ENCODE assay signal across 8 cellular contexts in genomic region chr3:12840148-12840547, GRCh38. TPM values are rescaled to one million over a fixed set of nuclear protein-coding genes. Genes with fewer than 3 reads are reported as not detected.
DNase-seq lines count a peak whose midpoint lies in the region; ATAC-seq, FAIRE-seq and TF ChIP-seq lines count a peak whose summit lies in the region.
"Not testable (repeated sequence)": the region's sequence is repeated elsewhere in the genome, so short reads cannot be mapped to it uniquely, and the experiment has no call there.

No MANE protein-coding gene starts in this region.

- not testable (repeated sequence) for ATAC-seq in activated naive CD4-positive, alpha-beta T cell treated with anti-CD3 and anti-CD28 coated beads, Interleukin-2, amount 50 U/mL, for 72 hours; natural killer cell; stimulated activated effector memory CD8-positive, alpha-beta T cell treated with anti-CD3 and anti-CD28 coated beads, Interleukin-12 subunit alpha, Interleukin-12 subunit beta, amount 100 ng/mL, for 72 hours

- H3K4me3 Mint-ChIP-seq in natural killer cell, result peak overlapping the region; percentile 94
- H3K4me3 Mint-ChIP-seq in stimulated activated effector memory CD8-positive, alpha-beta T cell treated with anti-CD3 and anti-CD28 coated beads, Interleukin-12 subunit alpha, Interleukin-12 subunit beta, amount 100 ng/mL, for 72 hours, result peak overlapping the region; percentile 94

- H2BK120ac ChIP-seq in H1 (replicated peaks; ENCODE audit: low read depth, low read length), result not testable (repeated sequence)

- peaks cover 12% of the 10 kb centered on the region for H3K79me1 ChIP-seq in H1 (ENCODE audit: low read depth, low read length)

- H3K4ac ChIP-seq in H1 (replicated peaks; ENCODE audit: insufficient read length, low read depth, low read length), result not testable (repeated sequence)

- not testable (repeated sequence) for H3K4me1 ChIP-seq in HEK293 (ENCODE audit: control insufficient read depth, insufficient read depth, low read length); iPS-15b (ENCODE audit: control insufficient read depth, insufficient read depth, low read length)
- peaks cover 5 to 17% (median 11%) of the 10 kb centered on the region in 4 experiments for H3K4me1 ChIP-seq in H1 (replicated peaks in 1 of 4; ENCODE audit: control insufficient read depth in 3 of 4, insufficient read depth in 4 of 4, low read length in 3 of 4)

- not testable (repeated sequence) for H3K56ac ChIP-seq in H1 (replicated peaks; ENCODE audit: insufficient read length, low read depth, low read length)

- FAIRE-seq in H1 (lab: Jason Lieb, UNC), result not testable (repeated sequence)

- H3K9ac ChIP-seq in SK-N-MC (ENCODE audit: insufficient read length), result peak overlapping the region; percentile 99
- peak overlapping the region; percentile 93 to 99 (median 98) for H3K9ac ChIP-seq in H1 (replicated peaks in 1 of 4; ENCODE audit: extremely low read depth in 1 of 4, low read depth in 3 of 4, low read length in 3 of 4)
- H3K9ac ChIP-seq in iPS-15b (ENCODE audit: low read depth, low read length), result peak overlapping the region; percentile 100

- CTCF ChIA-PET in AG04450 (lab: Charles Lee) (interaction anchor here (0.7 to 1.8 kb wide), 4 partner anchors 10 to 179 kb away, joined by 3 to 5 read pairs (median 4); no protein-coding TSS in a partner anchor), HEK293 (lab: Yijun Ruan, JAX) (interaction anchor here (0.6 to 3.8 kb wide), 3 partner anchors 31 to 81 kb away, joined by 3 to 19 read pairs (median 3); no protein-coding TSS in a partner anchor), H1 (lab: Charles Lee; ENCODE audit: partially characterized antibody) (interaction anchor here (1.0 to 4.3 kb wide), 5 partner anchors 7 to 135 kb away, joined by 3 to 23 read pairs (median 7); no protein-coding TSS in a partner anchor)

- not testable (repeated sequence) for H3K14ac ChIP-seq in H1 (ENCODE audit: insufficient read length)

- H3K27ac Mint-ChIP-seq in activated naive CD4-positive, alpha-beta T cell treated with anti-CD3 and anti-CD28 coated beads, Interleukin-2, amount 50 U/mL, for 72 hours, result peak overlapping the region; percentile 100
- peak overlapping the region; percentile 97 to 99 for H3K27ac Mint-ChIP-seq in natural killer cell
- H3K27ac Mint-ChIP-seq in stimulated activated effector memory CD8-positive, alpha-beta T cell treated with anti-CD3 and anti-CD28 coated beads, Interleukin-12 subunit alpha, Interleukin-12 subunit beta, amount 100 ng/mL, for 72 hours, result peak overlapping the region; percentile 100

- peaks cover 17 to 59% of the 10 kb centered on the region in 2 experiments for H3K36me3 ChIP-seq in HEK293 (ENCODE audit: control insufficient read depth in 2 of 2, insufficient read depth in 1 of 2, low read length in 2 of 2)
- peaks cover 55% of the 10 kb centered on the region for H3K36me3 ChIP-seq in SK-N-MC (ENCODE audit: insufficient read depth, low read length)
- H3K36me3 ChIP-seq in H1 (ENCODE audit: control insufficient read depth in 2 of 4, insufficient read depth in 4 of 4, low read length in 3 of 4), result peaks cover 45 to 55% (median 52%) of the 10 kb centered on the region in 4 experiments
- H3K36me3 ChIP-seq in iPS-15b (ENCODE audit: control insufficient read depth, insufficient read depth, low read length), result peaks cover 49% of the 10 kb centered on the region

- TF ChIP-seq CTCF in AG04450 (IDR thresholded peaks at IDR 0.05; ENCODE audit: low read depth, low read length); HEK293 (tag by site-specific recombination; IDR thresholded peaks at IDR 0.05); H1 (IDR thresholded peaks at IDR 0.05; ENCODE audit: control extremely low read depth in 1 of 3, insufficient read depth in 1 of 3, low read depth in 1 of 3, low read length in 3 of 3); natural killer cell (IDR thresholded peaks at IDR 0.05): not testable (repeated sequence)

- H4K5ac ChIP-seq in H1 (ENCODE audit: insufficient read length, low read depth, low read length), result not testable (repeated sequence)

- not testable (repeated sequence) for H3K27me3 Mint-ChIP-seq in natural killer cell (ENCODE audit: low read depth in 2 of 2)

- H2AK5ac ChIP-seq in H1 (ENCODE audit: low read depth, low read length), result not testable (repeated sequence)

- peaks cover 28 to 42% of the 10 kb centered on the region in 2 experiments for H4K20me1 ChIP-seq in H1 (replicated peaks in 1 of 2; ENCODE audit: control insufficient read depth in 1 of 2, insufficient read depth in 2 of 2, low read length in 2 of 2)

- H2BK15ac ChIP-seq in H1 (ENCODE audit: low read length), result not testable (repeated sequence)

- WGBS in H1 (ENCODE audit: extremely low coverage in 1 of 2, insufficient coverage in 1 of 2, insufficient read length in 1 of 2, insufficient replicate concordance in 2 of 2, low coverage in 1 of 2, low lambda C conversion rate in 2 of 2, missing lambda C conversion rate in 1 of 2), 2 experiments, result 65% methylated on average over 10 of the region's 10 CpGs; no CpG with 5 or more reads in 1 of the 2 experiments

- H3K23me2 ChIP-seq in H1 (ENCODE audit: low read depth, low read length), result peaks cover 10% of the 10 kb centered on the region

- POLR2A ChIA-PET in AG04450 (lab: Yijun Ruan, JAX) (interaction anchor here (2.0 kb wide), 1 partner anchor 30 kb away, joined by 10 read pairs; no protein-coding TSS in a partner anchor), HEK293 (lab: Yijun Ruan, JAX) (interaction anchor here (1.9 to 2.2 kb wide), 2 partner anchors 7 to 10 kb away, joined by 13 to 22 read pairs; no protein-coding TSS in a partner anchor), H1 (lab: Charles Lee; ENCODE audit: partially characterized antibody) (interaction anchor here (1.0 to 20.9 kb wide), 17 partner anchors 20 to 183 kb away, joined by 3 to 661 read pairs (median 5); partner anchors contain the start of gene CAND2)

- H3K27me3 ChIP-seq in AG04450 (ENCODE audit: control insufficient read depth, insufficient read depth, low read length); H1 (replicated peaks in 1 of 4; ENCODE audit: control insufficient read depth in 3 of 4, extremely low read depth in 1 of 4, insufficient read depth in 3 of 4, low read length in 3 of 4); iPS-15b (ENCODE audit: control insufficient read depth, insufficient read depth, low read length): not testable (repeated sequence)

- H3K9me3 Mint-ChIP-seq in activated naive CD4-positive, alpha-beta T cell treated with anti-CD3 and anti-CD28 coated beads, Interleukin-2, amount 50 U/mL, for 72 hours; natural killer cell; stimulated activated effector memory CD8-positive, alpha-beta T cell treated with anti-CD3 and anti-CD28 coated beads, Interleukin-12 subunit alpha, Interleukin-12 subunit beta, amount 100 ng/mL, for 72 hours: not testable (repeated sequence)

- H3K4me3 ChIP-seq in AG04450 (ENCODE audit: low read depth, low read length), result peak overlapping the region; percentile 98
- H3K4me3 ChIP-seq in HEK293 (ENCODE audit: low read depth, low read length), result peak overlapping the region; percentile 93
- H3K4me3 ChIP-seq in SK-N-MC, result peak overlapping the region; percentile 82
- H3K4me3 ChIP-seq in H1 (ENCODE audit: extremely low read depth in 1 of 4, insufficient read depth in 2 of 4, low read depth in 3 of 4, low read length in 4 of 4), result peak overlapping the region; percentile 88 to 100 (median 94)
- peak overlapping the region; percentile 98 for H3K4me3 ChIP-seq in iPS-15b (ENCODE audit: low read depth, low read length)

- not testable (repeated sequence) for TF ChIP-seq RAD21 in H1 (IDR thresholded peaks at IDR 0.05 in 1 of 2, conservative IDR thresholded peaks at IDR 0.05 in 1 of 2; ENCODE audit: low read depth in 2 of 2, low read length in 2 of 2)

- H4K8ac ChIP-seq in H1 (ENCODE audit: extremely low read depth, insufficient read depth, low read length), result peak overlapping the region; percentile 87; the same call in 1 of the 2 replicates

- not testable (repeated sequence) for H2BK12ac ChIP-seq in H1 (ENCODE audit: low read depth, low read length)

- DNase-seq in AG04450 (ENCODE audit: low read depth, low spot score); SK-N-MC (ENCODE audit: low read depth, low spot score); activated naive CD4-positive, alpha-beta T cell treated with anti-CD3 and anti-CD28 coated beads, Interleukin-2, amount 50 U/mL, for 72 hours (ENCODE audit: low spot score in 2 of 2); H1 (ENCODE audit: low read depth in 1 of 2, low spot score in 2 of 2); natural killer cell; stimulated activated effector memory CD8-positive, alpha-beta T cell treated with anti-CD3 and anti-CD28 coated beads, Interleukin-12 subunit alpha, Interleukin-12 subunit beta, amount 100 ng/mL, for 72 hours (ENCODE audit: low spot score in 2 of 2): not testable (repeated sequence)

- peaks cover 21 to 58% of the 10 kb centered on the region in 2 experiments for H3K79me2 ChIP-seq in H1 (ENCODE audit: control insufficient read depth in 1 of 2, insufficient read depth in 2 of 2, low read length in 2 of 2)

- not testable (repeated sequence) for H2AFZ ChIP-seq in H1 (ENCODE audit: low read length)

- not testable (repeated sequence) for TF ChIP-seq EP300 in H1 (IDR thresholded peaks at IDR 0.05; ENCODE audit: borderline replicate concordance in 1 of 2, low read depth in 2 of 2, low read length in 2 of 2)

- peak overlapping the region; percentile 98; the same call in 1 of the 2 replicates for H2BK5ac ChIP-seq in H1 (ENCODE audit: low read depth, low read length)

- H4K91ac ChIP-seq in H1 (replicated peaks; ENCODE audit: insufficient read length, low read length), result not testable (repeated sequence)

- H2BK20ac ChIP-seq in H1 (ENCODE audit: low read length), result not testable (repeated sequence)

- peak overlapping the region; percentile 95; the same call in 1 of the 2 replicates for H3K18ac ChIP-seq in H1 (ENCODE audit: extremely low read depth, low read length)

- not testable (repeated sequence) for H3K23ac ChIP-seq in H1 (ENCODE audit: insufficient read length)

- intact Hi-C loops in natural killer cell (cut with micrococcal nuclease), result loop anchor here (10.0 kb wide), 1 partner anchor 1815 kb away; the partner anchor contains the start of gene CCDC174

- H3K4me1 Mint-ChIP-seq in natural killer cell, result peaks cover 49 to 53% of the 10 kb centered on the region in 2 donors
- peaks cover 58% of the 10 kb centered on the region for H3K4me1 Mint-ChIP-seq in stimulated activated effector memory CD8-positive, alpha-beta T cell treated with anti-CD3 and anti-CD28 coated beads, Interleukin-12 subunit alpha, Interleukin-12 subunit beta, amount 100 ng/mL, for 72 hours

- peaks cover 53 to 59% of the 10 kb centered on the region in 2 donors for H3K36me3 Mint-ChIP-seq in activated naive CD4-positive, alpha-beta T cell treated with anti-CD3 and anti-CD28 coated beads, Interleukin-2, amount 50 U/mL, for 72 hours
- peaks cover 21% of the 10 kb centered on the region for H3K36me3 Mint-ChIP-seq in natural killer cell
- peaks cover 67% of the 10 kb centered on the region for H3K36me3 Mint-ChIP-seq in stimulated activated effector memory CD8-positive, alpha-beta T cell treated with anti-CD3 and anti-CD28 coated beads, Interleukin-12 subunit alpha, Interleukin-12 subunit beta, amount 100 ng/mL, for 72 hours

- not testable (repeated sequence) for H3K27ac ChIP-seq in AG04450 (ENCODE audit: low read depth, low read length); SK-N-MC
- H3K27ac ChIP-seq in HEK293 (ENCODE audit: extremely low read depth, low read depth, low read length) (peak overlapping the region; percentile 98; the same call in 1 of the 2 replicates), H1 (ENCODE audit: low read depth, low read length) (peak overlapping the region; percentile 93)

- H3K4me2 ChIP-seq in H1 (ENCODE audit: insufficient read depth in 1 of 2, low read depth in 2 of 2, low read length in 2 of 2), result peak overlapping the region; percentile 96 to 100

- TF ChIP-seq POLR2A in H1 (IDR thresholded peaks at IDR 0.05; ENCODE audit: control extremely low read depth in 1 of 2, low read depth in 2 of 2, low read length in 2 of 2), result peak in 1 of 2 experiments; percentile 33; a peak in 1 of 3 replicates

- not testable (repeated sequence) for H3K9me3 ChIP-seq in AG04450 (ENCODE audit: control insufficient read depth, insufficient read depth, low read length); HEK293 (ENCODE audit: control insufficient read depth, insufficient read depth, low read depth, low read length); SK-N-MC (ENCODE audit: low read depth, low read length); H1 (ENCODE audit: insufficient read depth in 2 of 2, low read depth in 1 of 2, low read length in 1 of 2); iPS-15b (ENCODE audit: control insufficient read depth, insufficient read depth, low read length)

RNA-seq across cellular contexts. Expression of gene RPL32, which starts 1.2 kb away (rescaled TPM):
- polyA plus RNA-seq in AG04450 (2011; rRNA removed) (3,211 and 3,269 TPM in 2 replicates), H1 (2011; rRNA removed) (995 and 1,443 TPM in 2 replicates)
- 911 and 957 TPM in 2 replicates for polyA minus RNA-seq in AG04450 (2011; rRNA and poly(A)+ RNA removed)
- 1,000 to 10,000 TPM; 2,520 to 2,880 TPM for total RNA-seq in activated naive CD4-positive, alpha-beta T cell treated with anti-CD3 and anti-CD28 coated beads, Interleukin-2, amount 50 U/mL, for 72 hours
- 1,954 and 2,043 TPM in 2 replicates for total RNA-seq in H1 (2021; fragmentation: NEBNext Ultra II Directional; extraction: Animal tissue kit (Norgen Biotek cat#: 25700))
- polyA plus RNA-seq in H1 (2011; cell fraction: cytosol; rRNA removed), result 2,045 TPM
- 1,718 TPM for polyA plus RNA-seq in H1 (2011; cell fraction: nucleus; rRNA removed)
- polyA plus RNA-seq in H1 (2012, experiment 1 of 2), result 3,098 to 3,462 TPM (median 3,192 TPM) in 4 replicates
- 2,207 TPM for polyA plus RNA-seq in H1 (2012, experiment 2 of 2)
- polyA plus RNA-seq in H1 (2013, experiment 1 of 2), result 1,804 TPM
- 1,790 TPM for polyA plus RNA-seq in H1 (2013, experiment 2 of 2)
- 1,055 and 1,349 TPM in 2 replicates for polyA minus RNA-seq in H1 (2011; rRNA and poly(A)+ RNA removed)
- 973 TPM for polyA minus RNA-seq in H1 (2011; cell fraction: cytosol; rRNA and poly(A)+ RNA removed)
- polyA minus RNA-seq in H1 (2011; cell fraction: nucleus; rRNA and poly(A)+ RNA removed), result 656 TPM
- total RNA-seq in natural killer cell, result 1,000 to 10,000 TPM; 1,034 to 1,328 (median 1,277) TPM

RNA-seq across cellular contexts. Expression of gene CAND2, which starts 43.7 kb away (rescaled TPM):
- 5.8 and 7.3 TPM in 2 replicates for polyA plus RNA-seq in AG04450 (2011; rRNA removed)
- polyA minus RNA-seq in AG04450 (2011; rRNA and poly(A)+ RNA removed), result 13.7 and 14.7 TPM in 2 replicates
- 1 to 10 TPM; 1.8 to 2.5 TPM for total RNA-seq in activated naive CD4-positive, alpha-beta T cell treated with anti-CD3 and anti-CD28 coated beads, Interleukin-2, amount 50 U/mL, for 72 hours
- total RNA-seq in H1 (2021; fragmentation: NEBNext Ultra II Directional; extraction: Animal tissue kit (Norgen Biotek cat#: 25700)), result 8.7 and 11.2 TPM in 2 replicates
- polyA plus RNA-seq in H1 (2011; rRNA removed), result 8.7 and 12.0 TPM in 2 replicates
- 9.2 TPM for polyA plus RNA-seq in H1 (2011; cell fraction: cytosol; rRNA removed)
- 20.3 TPM for polyA plus RNA-seq in H1 (2011; cell fraction: nucleus; rRNA removed)
- polyA plus RNA-seq in H1 (2012, experiment 1 of 2), result 5.3 to 10.4 TPM (median 9.1 TPM) in 4 replicates
- polyA plus RNA-seq in H1 (2012, experiment 2 of 2), result 7.4 TPM
- 4.0 TPM for polyA plus RNA-seq in H1 (2013, experiment 1 of 2)
- polyA plus RNA-seq in H1 (2013, experiment 2 of 2), result 3.4 TPM
- polyA minus RNA-seq in H1 (2011; rRNA and poly(A)+ RNA removed), result 11.0 and 15.6 TPM in 2 replicates
- 7.3 TPM for polyA minus RNA-seq in H1 (2011; cell fraction: cytosol; rRNA and poly(A)+ RNA removed)
- 17.4 TPM for polyA minus RNA-seq in H1 (2011; cell fraction: nucleus; rRNA and poly(A)+ RNA removed)
- 1 to 10 TPM in 2 of 3 donors, under 1 TPM in 1; 0.52 to 1.3 (median 1.2) TPM for total RNA-seq in natural killer cell
